ENCODE assay signal across 8 cellular contexts in the genomic region with DNA sequence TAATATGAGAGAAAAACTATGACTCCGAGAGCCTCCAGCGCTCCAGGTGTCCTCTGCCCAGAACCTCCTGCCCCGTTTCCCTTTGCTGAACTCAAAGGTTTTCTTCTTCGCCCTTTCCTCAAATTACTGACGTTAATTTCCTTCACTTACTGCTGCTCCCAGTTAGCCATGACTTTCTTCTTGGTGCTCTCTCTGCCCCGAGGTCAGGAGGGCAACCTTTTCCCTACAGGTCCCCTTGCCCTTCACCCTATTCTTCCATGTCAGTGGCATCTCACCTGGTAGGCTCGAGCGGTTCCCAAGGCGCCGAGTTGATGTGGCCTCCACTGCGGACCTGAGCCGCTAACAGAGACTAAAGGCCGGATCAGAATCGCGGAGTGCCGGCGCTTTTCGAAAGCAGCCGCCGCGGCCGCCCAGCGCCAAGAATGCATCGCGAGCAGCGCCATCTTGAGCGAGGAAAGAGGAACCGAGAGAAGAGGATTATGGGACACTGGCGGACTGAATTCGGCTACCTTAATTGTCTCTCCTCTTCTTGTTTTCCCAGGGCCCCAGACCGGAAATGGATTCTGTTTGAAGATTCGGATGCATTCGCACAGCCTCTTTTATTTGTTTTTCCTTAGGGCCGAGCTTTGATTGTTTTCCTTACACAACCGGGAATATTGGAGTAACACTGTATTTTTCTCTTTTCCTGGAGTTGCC. TPM values are rescaled to one million over a fixed set of nuclear protein-coding genes. Genes with fewer than 3 reads are reported as not detected.
A peak's percentile ranks its signal among the peaks of the same experiment; 100 is the strongest.
DNase-seq lines count a peak whose midpoint lies in the region; ATAC-seq and TF ChIP-seq lines count a peak whose summit lies in the region.

A gene (minus strand): TSS at position 454 of the 696 bp plus-strand sequence. CDS start 11 bp downstream, at position 443.

- no peaks in the 10 kb centered on the region for H4K20me1 ChIP-seq in DND-41 (ENCODE audit: insufficient read depth, low read length)

- ATAC-seq in DND-41 (ENCODE audit: insufficient read depth, low read depth), result peak; percentile 94
- peak; percentile 91 for ATAC-seq in GM21737 (IDR thresholded peaks at IDR 0.05; ENCODE audit: unreplicated experiment)
- peak; percentile 76 for ATAC-seq in stimulated activated naive CD8-positive, alpha-beta T cell treated with anti-CD3 and anti-CD28 coated beads, Interleukin-15, Interleukin-2, amounts not matched to agents 100 U/mL and 50 U/mL, for 24 hours

- H3K27ac Mint-ChIP-seq in nephron, result peak within 1 kb of the TSS; percentile 98 to 99 (median 98)

- peak within 1 kb of the TSS; percentile 80 for H3K9ac ChIP-seq in DND-41 (ENCODE audit: low read depth, low read length)

- H3K4me3 ChIP-seq in DND-41 (ENCODE audit: low read depth in 1 of 2, low read length in 2 of 2), result peak within 1 kb of the TSS; percentile 68 to 84

- peak within 1 kb of the TSS; percentile 73 for H3K4me2 ChIP-seq in DND-41 (ENCODE audit: insufficient read depth, low read length)

- no peaks in the 10 kb centered on the region for H3K27me3 ChIP-seq in DND-41 (ENCODE audit: insufficient read depth, low read length, poor library complexity)

- H3K27ac ChIP-seq in DND-41 (ENCODE audit: low read length), result peak within 1 kb of the TSS; percentile 87

- H3K27me3 Mint-ChIP-seq in nephron (ENCODE audit: low read depth), result no peaks in the 10 kb centered on the region

- peak within 1 kb of the TSS; percentile 93 for H2AFZ ChIP-seq in DND-41 (ENCODE audit: low read depth, low read length)

- H3K36me3 ChIP-seq in DND-41 (ENCODE audit: insufficient read depth, low read length), result no peaks in the 10 kb centered on the region

- DNase-seq in DND-41 (peak; percentile 75), Kasumi-1 (lab: John Stamatoyannopoulos, UW) (peak; percentile 73 to 76), RPMI7951 (ENCODE audit: low read depth) (peak; percentile 86), fibroblast of the conjunctiva (ENCODE audit: low read depth) (peak; percentile 54)
- DNase-seq in activated T-helper 9 cell treated with anti-CD3 and anti-CD28 coated beads, Interleukin-2, amount 50 U/mL, for 16 hours (ENCODE audit: low read depth), result peak; percentile 34
- DNase-seq in stimulated activated naive CD8-positive, alpha-beta T cell treated with anti-CD3 and anti-CD28 coated beads, Interleukin-15, Interleukin-2, amounts not matched to agents 100 U/mL and 50 U/mL, for 24 hours, result peak; percentile 61

- H3K79me2 ChIP-seq in DND-41 (ENCODE audit: insufficient read depth, low read length), result peaks cover 55% of the 10 kb centered on the region

- H3K9me3 ChIP-seq in DND-41 (ENCODE audit: insufficient read depth, low read length, severe bottlenecking), result no peaks in the 10 kb centered on the region

- H3K4me1 Mint-ChIP-seq in nephron, result peaks cover 12% of the 10 kb centered on the region

- TF ChIP-seq CTCF in DND-41 (IDR thresholded peaks at IDR 0.05; ENCODE audit: borderline replicate concordance, extremely low read depth, low read length, poor library complexity, severe bottlenecking), result peak; percentile 19
- TF ChIP-seq CTCF in nephron (IDR thresholded peaks at IDR 0.05; ENCODE audit: unreplicated experiment in 3 of 3), result no peak

- no peaks in the 10 kb centered on the region for H3K9me3 Mint-ChIP-seq in nephron

- H3K4me3 Mint-ChIP-seq in nephron, result peak within 1 kb of the TSS; percentile 93 to 94 (median 94)

- H3K36me3 Mint-ChIP-seq in nephron (ENCODE audit: low read depth), result no peaks in the 10 kb centered on the region

- peaks cover 27% of the 10 kb centered on the region for H3K4me1 ChIP-seq in DND-41 (ENCODE audit: insufficient read depth, low read length)

RNA-seq across cellular contexts. Expression of the gene that starts here (rescaled TPM):
- 43.1 and 50.1 TPM in 2 replicates for total RNA-seq in RPMI7951 (2014; rRNA removed; shearing (Covaris generic))

Comparison
In these comparisons a context has a peak if more than half of its experiments do, and no peak if none do; other contexts are left out.
1. Peak in every context shown above with its lines: DNase-seq, ATAC-seq, H3K4me3 ChIP-seq and H3K27ac ChIP-seq.
2. DNase-seq: peak in every context shown above with its lines; median percentile 86 in RPMI7951; 75 in DND-41; 74 in Kasumi-1; 61 in stimulated activated naive CD8-positive, alpha-beta T cell treated with anti-CD3 and anti-CD28 coated beads, Interleukin-15, Interleukin-2, amounts not matched to agents 100 U/mL and 50 U/mL, for 24 hours; 54 in fibroblast of the conjunctiva; 34 in activated T-helper 9 cell treated with anti-CD3 and anti-CD28 coated beads, Interleukin-2, amount 50 U/mL, for 16 hours.